Comparison of ENCODE assay signal across 2 cellular contexts in genomic region chr2:123961576-123961975, GRCh38.
TF ChIP-seq lines count a peak whose summit lies in the region.

No MANE protein-coding gene starts in this region.

TF ChIP-seq in WTC11, 78 proteins besides CTCF, POLR2A, EP300 and RAD21:
- TF ChIP-seq NR1H2 (CRISPR knock-in tag; IDR thresholded peaks at IDR 0.05) = no peak
- no peak for TF ChIP-seq MYBL2 (CRISPR knock-in tag; IDR thresholded peaks at IDR 0.05)
- TF ChIP-seq ELF4 (CRISPR knock-in tag; IDR thresholded peaks at IDR 0.05; ENCODE audit: low read depth) = no peak
- TF ChIP-seq FOXP1 (CRISPR knock-in tag; IDR thresholded peaks at IDR 0.05; ENCODE audit: borderline replicate concordance) = no peak
- TF ChIP-seq ZBTB21 (CRISPR knock-in tag; IDR thresholded peaks at IDR 0.05; ENCODE audit: borderline replicate concordance) = no peak
- no peak for TF ChIP-seq RORB (CRISPR knock-in tag; IDR thresholded peaks at IDR 0.05)
- TF ChIP-seq ZNF425 (CRISPR knock-in tag; conservative IDR thresholded peaks at IDR 0.05) = no peak
- TF ChIP-seq MXD4 (CRISPR knock-in tag; IDR thresholded peaks at IDR 0.05; ENCODE audit: borderline replicate concordance) = no peak
- TF ChIP-seq TP53 (CRISPR knock-in tag; IDR thresholded peaks at IDR 0.05) = no peak
- TF ChIP-seq MLX (CRISPR knock-in tag; IDR thresholded peaks at IDR 0.05) = no peak
- TF ChIP-seq NFE2L1 (CRISPR knock-in tag; IDR thresholded peaks at IDR 0.05) = no peak
- no peak for TF ChIP-seq ZSCAN18 (CRISPR knock-in tag; IDR thresholded peaks at IDR 0.05)
- TF ChIP-seq ZMAT4 (CRISPR knock-in tag; IDR thresholded peaks at IDR 0.05) = no peak
- no peak for TF ChIP-seq ETV6 (CRISPR knock-in tag; IDR thresholded peaks at IDR 0.05)
- no peak for TF ChIP-seq SP1 (CRISPR knock-in tag; conservative IDR thresholded peaks at IDR 0.05)
- no peak for TF ChIP-seq E2F1 (CRISPR knock-in tag; IDR thresholded peaks at IDR 0.05)
- TF ChIP-seq NFYB (CRISPR knock-in tag; conservative IDR thresholded peaks at IDR 0.05; ENCODE audit: low read depth) = no peak

TF ChIP-seq in H1, 55 proteins besides CTCF, POLR2A, EP300 and RAD21:
- no peak for TF ChIP-seq CBX5 (IDR thresholded peaks at IDR 0.05; ENCODE audit: low read depth, low read length)
- TF ChIP-seq TEAD4 (IDR thresholded peaks at IDR 0.05; ENCODE audit: low read depth, low read length) = peak; percentile 73
